8 cellular contexts compared by ENCODE assay signal in the genomic region with DNA sequence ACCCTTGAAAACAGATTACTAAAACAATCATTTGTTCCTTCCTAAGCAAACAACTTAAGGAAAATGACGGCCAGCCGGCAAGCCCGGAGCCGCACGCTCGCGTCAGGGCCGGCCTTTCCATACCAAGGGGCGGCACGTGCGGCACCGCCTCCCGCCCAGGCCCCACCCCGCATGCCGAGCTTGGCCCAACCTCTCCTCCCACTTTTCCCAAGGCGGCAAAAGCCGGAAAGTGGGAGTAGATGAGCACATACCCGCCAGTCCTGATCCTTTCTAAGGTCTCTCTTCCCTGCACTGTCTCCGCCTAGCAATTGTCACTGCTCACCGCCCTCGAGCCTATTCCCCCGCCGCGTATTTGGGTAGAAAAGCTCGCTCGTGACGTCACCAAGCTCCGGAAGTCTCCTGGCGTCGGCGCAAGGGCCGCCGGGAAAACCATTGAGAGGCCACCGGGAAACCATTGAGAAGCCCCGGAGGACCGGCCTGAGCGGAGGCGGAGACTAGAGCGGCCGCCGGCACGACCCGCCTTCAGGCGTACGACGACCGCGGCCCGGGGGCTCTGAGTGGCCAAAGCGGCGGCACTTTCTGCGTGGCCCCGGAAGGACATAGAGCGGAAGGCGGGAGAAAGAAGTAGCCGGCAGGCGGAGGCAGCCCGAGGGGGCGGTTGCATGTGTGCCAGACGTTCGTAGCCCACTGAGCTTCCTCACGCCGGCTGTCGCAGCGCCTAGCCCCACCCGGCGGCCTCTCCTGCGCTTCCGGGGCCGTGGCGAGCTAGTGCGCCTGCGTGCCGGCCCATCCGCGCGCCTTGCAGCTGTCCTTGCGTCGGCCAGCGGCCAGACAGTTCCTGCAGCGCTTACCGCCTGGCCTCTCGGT. TPM values are rescaled to one million over a fixed set of nuclear protein-coding genes. Genes with fewer than 3 reads are reported as not detected.
DNase-seq lines count a peak whose midpoint lies in the region; ATAC-seq and TF ChIP-seq lines count a peak whose summit lies in the region.

A gene with protein sequence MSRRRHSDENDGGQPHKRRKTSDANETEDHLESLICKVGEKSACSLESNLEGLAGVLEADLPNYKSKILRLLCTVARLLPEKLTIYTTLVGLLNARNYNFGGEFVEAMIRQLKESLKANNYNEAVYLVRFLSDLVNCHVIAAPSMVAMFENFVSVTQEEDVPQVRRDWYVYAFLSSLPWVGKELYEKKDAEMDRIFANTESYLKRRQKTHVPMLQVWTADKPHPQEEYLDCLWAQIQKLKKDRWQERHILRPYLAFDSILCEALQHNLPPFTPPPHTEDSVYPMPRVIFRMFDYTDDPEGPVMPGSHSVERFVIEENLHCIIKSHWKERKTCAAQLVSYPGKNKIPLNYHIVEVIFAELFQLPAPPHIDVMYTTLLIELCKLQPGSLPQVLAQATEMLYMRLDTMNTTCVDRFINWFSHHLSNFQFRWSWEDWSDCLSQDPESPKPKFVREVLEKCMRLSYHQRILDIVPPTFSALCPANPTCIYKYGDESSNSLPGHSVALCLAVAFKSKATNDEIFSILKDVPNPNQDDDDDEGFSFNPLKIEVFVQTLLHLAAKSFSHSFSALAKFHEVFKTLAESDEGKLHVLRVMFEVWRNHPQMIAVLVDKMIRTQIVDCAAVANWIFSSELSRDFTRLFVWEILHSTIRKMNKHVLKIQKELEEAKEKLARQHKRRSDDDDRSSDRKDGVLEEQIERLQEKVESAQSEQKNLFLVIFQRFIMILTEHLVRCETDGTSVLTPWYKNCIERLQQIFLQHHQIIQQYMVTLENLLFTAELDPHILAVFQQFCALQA (plus strand): TSS at position 830 of the 867 bp plus-strand sequence. CDS start 61 bp downstream, outside the sequence.
A gene (minus strand): TSS at position 377 of the 867 bp plus-strand sequence. CDS start 5,806 bp downstream, outside the sequence.

- no peaks in the 10 kb centered on the region for H3K9me3 Mint-ChIP-seq in activated T-cell treated with anti-CD3 and anti-CD28 coated beads, Interleukin-2, amount 50 U/mL, for 4 hours

- peaks cover 8% of the 10 kb centered on the region for H3K36me3 Mint-ChIP-seq in activated T-cell treated with anti-CD3 and anti-CD28 coated beads, Interleukin-2, amount 50 U/mL, for 4 hours (ENCODE audit: insufficient read depth)

- in situ Hi-C loops in Panc1 (cut with HindIII; ENCODE audit: low pct_unique_long_range_greater_than_20kb, low sequenced_read_pairs), result no loop called here

- ATAC-seq in GM21723 (IDR thresholded peaks at IDR 0.05; ENCODE audit: unreplicated experiment) (peak; percentile 89), Panc1 (peak; percentile 95), esophagus mucosa (peak; percentile 95)
- ATAC-seq in activated T-cell treated with anti-CD3 and anti-CD28 coated beads, Interleukin-2, amount 50 U/mL, for 4 hours, result peak; percentile 88 to 91

- H3K36me3 ChIP-seq in Panc1 (ENCODE audit: control insufficient read depth, insufficient read depth, low read length) (peaks cover 3% of the 10 kb centered on the region), muscle layer of duodenum (ENCODE audit: control insufficient read depth in 1 of 2, insufficient read depth in 2 of 2, low read length in 2 of 2) (peaks cover 0 to 16% of the 10 kb centered on the region in 2 donors)

- intact Hi-C loops in Panc1 (cut with micrococcal nuclease; ENCODE audit: unreplicated experiment), result no loop called here

- peak; percentile 98 for DNase-seq in DMS53 (lab: John Stamatoyannopoulos, UW)
- DNase-seq in KG1 (lab: John Stamatoyannopoulos, UW), result peak; percentile 97
- peak; percentile 79 for DNase-seq in Panc1 (ENCODE audit: low read depth, low spot score)
- DNase-seq in activated T-cell treated with anti-CD3 and anti-CD28 coated beads, Interleukin-2, amount 50 U/mL, for 4 hours, result peak; percentile 91
- DNase-seq in stimulated activated CD8-positive, alpha-beta memory T cell treated with anti-CD3 and anti-CD28 coated beads, Interleukin-7, amount 100 ng/mL, for 4 hours (ENCODE audit: low read depth in 2 of 2), result peak; percentile 90 to 93

- H3K27me3 ChIP-seq in Panc1 (ENCODE audit: control insufficient read depth, insufficient read depth, low read length), result no peaks in the 10 kb centered on the region
- H3K27me3 ChIP-seq in muscle layer of duodenum (ENCODE audit: low read depth, low read length), result no peaks in the 10 kb centered on the region

- H3K9me3 ChIP-seq in Panc1 (ENCODE audit: control insufficient read depth, insufficient read depth, low read depth, low read length) (no peaks in the 10 kb centered on the region), muscle layer of duodenum (ENCODE audit: control insufficient read depth in 1 of 2, low read length in 2 of 2) (no peaks in the 10 kb centered on the region)

- H3K27ac ChIP-seq in Panc1 (ENCODE audit: low read length), result peak within 1 kb of the TSS; percentile 95
- peak within 1 kb of the TSS; percentile 100 for H3K27ac ChIP-seq in muscle layer of duodenum (ENCODE audit: low read length)

- peaks cover 53% of the 10 kb centered on the region for H3K4me1 Mint-ChIP-seq in activated T-cell treated with anti-CD3 and anti-CD28 coated beads, Interleukin-2, amount 50 U/mL, for 4 hours (ENCODE audit: low read depth)

- H3K4me3 ChIP-seq in Panc1 (ENCODE audit: low read depth in 2 of 2, low read length in 2 of 2) (peak within 1 kb of the TSS; percentile 87 to 96), muscle layer of duodenum (ENCODE audit: low read depth in 1 of 2, low read length in 2 of 2) (peak within 1 kb of the TSS; percentile 96 to 97)

- no peaks in the 10 kb centered on the region for H3K27me3 Mint-ChIP-seq in activated T-cell treated with anti-CD3 and anti-CD28 coated beads, Interleukin-2, amount 50 U/mL, for 4 hours (ENCODE audit: low read depth)

- peak within 1 kb of the TSS; percentile 94 for H3K4me3 Mint-ChIP-seq in activated T-cell treated with anti-CD3 and anti-CD28 coated beads, Interleukin-2, amount 50 U/mL, for 4 hours

- BruUV-seq in Panc1 (replicated peaks; lab: Mats Ljungman, UMichigan), result no TSS peak

- CTCF ChIA-PET in Panc1 (lab: Charles Lee), result interaction anchor here (0.6 to 0.7 kb wide), 3 partner anchors 23 to 266 kb away, joined by 6 to 8 read pairs (median 6); no protein-coding TSS in a partner anchor

- POLR2A ChIA-PET in Panc1 (lab: Charles Lee), result interaction anchor here (0.6 to 1.2 kb wide), 4 partner anchors 54 to 912 kb away, joined by 3 to 4 read pairs (median 3); no protein-coding TSS in a partner anchor

- no peak for TF ChIP-seq CTCF in Panc1 (IDR thresholded peaks at IDR 0.05)

- H3K4me1 ChIP-seq in Panc1 (ENCODE audit: control insufficient read depth, insufficient read depth, low read length) (peaks cover 24% of the 10 kb centered on the region), muscle layer of duodenum (ENCODE audit: control insufficient read depth in 1 of 2, insufficient read depth in 2 of 2, low read length in 2 of 2) (peaks cover 15 to 45% of the 10 kb centered on the region in 2 donors)

RNA-seq across cellular contexts. Expression of the first gene that starts in this region (rescaled TPM):
- total RNA-seq in Panc1 (2021; ENCODE audit: unreplicated experiment), result 30.1 TPM
- polyA plus RNA-seq in Panc1 (2012; ENCODE audit: insufficient read length), result 21.2 TPM
- 10 to 100 TPM; 48.1 to 50.9 (median 48.1) TPM for total RNA-seq in activated T-cell treated with anti-CD3 and anti-CD28 coated beads, Interleukin-2, amount 50 U/mL, for 4 hours
- 16.6 TPM for total RNA-seq in esophagus mucosa

RNA-seq across cellular contexts. Expression of the second gene that starts in this region (rescaled TPM):
- total RNA-seq in Panc1 (2021; ENCODE audit: unreplicated experiment) (10.1 TPM), esophagus mucosa (10.4 TPM)
- 6.8 TPM for polyA plus RNA-seq in Panc1 (2012; ENCODE audit: insufficient read length)
- total RNA-seq in activated T-cell treated with anti-CD3 and anti-CD28 coated beads, Interleukin-2, amount 50 U/mL, for 4 hours, result 10 to 100 TPM; 12.8 to 15.1 (median 14.7) TPM

Comparison
In these comparisons a context has a peak if more than half of its experiments do, and no peak if none do; other contexts are left out.
1. Peak in every context shown above with its lines: DNase-seq, ATAC-seq, H3K4me3 ChIP-seq and H3K27ac ChIP-seq.